13 cellular contexts compared by ENCODE assay signal in genomic region chr1:18630511-18631495, GRCh38. TPM values are rescaled to one million over a fixed set of nuclear protein-coding genes. Genes with fewer than 3 reads are reported as not detected.
A peak's percentile ranks its signal among the peaks of the same experiment; 100 is the strongest.
DNase-seq lines count a peak whose midpoint lies in the region; ATAC-seq, FAIRE-seq and TF ChIP-seq lines count a peak whose summit lies in the region.
"Had no signal": no experiment of that assay in that cellular context is flagged by ENCODE, and none has a peak within 500 bp of the region (broad histone marks: within the 10 kb centered on the region; RNA-seq: fewer than 3 reads in every experiment).

Gene PAX7, plus strand, starts transcription at chr1:18630846. Its CDS starts 758 bp downstream, at chr1:18631604.

- H3K9me3 ChIP-seq in testis, result no peaks in the 10 kb centered on the region

- WGBS in testis, 2 donors, result 2% methylated on average over 68 to 70 of the region's 70 CpGs

- no peak for FAIRE-seq in urothelium cell line (lab: Jason Lieb, UNC)
- FAIRE-seq: GM19239 had no signal

- TF ChIP-seq POLR2A in testis (IDR thresholded peaks at IDR 0.05), result no peak

- intact Hi-C loops in testis (cut with DNase I; ENCODE audit: low total_unique reads), result no loop called here

- no peak for DNase-seq in stimulated activated naive CD8-positive, alpha-beta T cell treated with anti-CD3 and anti-CD28 coated beads, Interleukin-15, Interleukin-2, amounts not matched to agents 100 U/mL and 50 U/mL, for 24 hours
- no peak for DNase-seq in naive thymus-derived CD8-positive, alpha-beta T cell
- DNase-seq in urothelium cell line (ENCODE audit: low spot score) (peak; percentile 67), 8988T (no peak), testis (no peak), SKM-1 (lab: John Stamatoyannopoulos, UW; ENCODE audit: unreplicated experiment) (no peak)
- DNase-seq: central memory CD4-positive, alpha-beta T cell; NCI-H2171 treated with DMSO at 0.1 percent for 48 hours; stimulated activated CD4-positive, alpha-beta T cell treated with anti-CD3 and anti-CD28 coated beads, Interleukin-2, amount 100 ng/mL, for 48 hours had no signal

- H3K27ac ChIP-seq in testis, result no peak within 1 kb of the TSS

- H3K4me1 ChIP-seq in testis, result no peaks in the 10 kb centered on the region

- H3K4me3 ChIP-seq in testis, result peak within 1 kb of the TSS in 1 of 2 donors; percentile 24

- peak within 1 kb of the TSS; percentile 45 for H3K27ac Mint-ChIP-seq in stimulated activated naive CD8-positive, alpha-beta T cell treated with anti-CD3 and anti-CD28 coated beads, Interleukin-15, Interleukin-2, amounts not matched to agents 100 ng/mL and 50 ng/mL, for 24 hours
- peak within 1 kb of the TSS in 3 of 5 experiments; percentile 74 to 88 (median 75) for H3K27ac Mint-ChIP-seq in brain
- no peak within 1 kb of the TSS for H3K27ac Mint-ChIP-seq in naive thymus-derived CD8-positive, alpha-beta T cell

- H3K4me1 Mint-ChIP-seq in stimulated activated naive CD8-positive, alpha-beta T cell treated with anti-CD3 and anti-CD28 coated beads, Interleukin-15, Interleukin-2, amounts not matched to agents 100 ng/mL and 50 ng/mL, for 24 hours (ENCODE audit: low read depth), result peaks cover 18% of the 10 kb centered on the region
- H3K4me1 Mint-ChIP-seq in brain, result peaks cover 65% of the 10 kb centered on the region
- peaks cover 11 to 39% (median 24%) of the 10 kb centered on the region in 4 donors for H3K4me1 Mint-ChIP-seq in naive thymus-derived CD8-positive, alpha-beta T cell

- H3K4me3 Mint-ChIP-seq in stimulated activated naive CD8-positive, alpha-beta T cell treated with anti-CD3 and anti-CD28 coated beads, Interleukin-15, Interleukin-2, amounts not matched to agents 100 ng/mL and 50 ng/mL, for 24 hours, result peak within 1 kb of the TSS; percentile 20
- peak within 1 kb of the TSS; percentile 22 to 90 (median 87) for H3K4me3 Mint-ChIP-seq in brain
- peak within 1 kb of the TSS in 8 of 10 donors; percentile 22 to 74 (median 63) for H3K4me3 Mint-ChIP-seq in naive thymus-derived CD8-positive, alpha-beta T cell

- H3K36me3 Mint-ChIP-seq in stimulated activated naive CD8-positive, alpha-beta T cell treated with anti-CD3 and anti-CD28 coated beads, Interleukin-15, Interleukin-2, amounts not matched to agents 100 ng/mL and 50 ng/mL, for 24 hours (ENCODE audit: low read depth), result no peaks in the 10 kb centered on the region
- peaks cover 13% of the 10 kb centered on the region for H3K36me3 Mint-ChIP-seq in brain
- peaks cover 0 to 2% (median 0%) of the 10 kb centered on the region in 3 donors for H3K36me3 Mint-ChIP-seq in naive thymus-derived CD8-positive, alpha-beta T cell

- POLR2A ChIA-PET in naive thymus-derived CD8-positive, alpha-beta T cell (lab: Charles Lee), result no interaction called here

- peaks cover 4% of the 10 kb centered on the region for H3K27me3 ChIP-seq in testis

- TF ChIP-seq CTCF in brain (conservative IDR thresholded peaks at IDR 0.05), result no peak
- no peak for TF ChIP-seq CTCF in testis (IDR thresholded peaks at IDR 0.05)

- ATAC-seq in stimulated activated naive CD8-positive, alpha-beta T cell treated with anti-CD3 and anti-CD28 coated beads, Interleukin-15, Interleukin-2, amounts not matched to agents 100 U/mL and 50 U/mL, for 24 hours, result no peak
- ATAC-seq in naive thymus-derived CD8-positive, alpha-beta T cell, result no peak

- peaks cover 90% of the 10 kb centered on the region for H3K27me3 Mint-ChIP-seq in stimulated activated naive CD8-positive, alpha-beta T cell treated with anti-CD3 and anti-CD28 coated beads, Interleukin-15, Interleukin-2, amounts not matched to agents 100 ng/mL and 50 ng/mL, for 24 hours
- peaks cover 100% of the 10 kb centered on the region for H3K27me3 Mint-ChIP-seq in brain
- peaks cover 49 to 99% (median 78%) of the 10 kb centered on the region in 5 donors for H3K27me3 Mint-ChIP-seq in naive thymus-derived CD8-positive, alpha-beta T cell

- H3K9me3 Mint-ChIP-seq in stimulated activated naive CD8-positive, alpha-beta T cell treated with anti-CD3 and anti-CD28 coated beads, Interleukin-15, Interleukin-2, amounts not matched to agents 100 ng/mL and 50 ng/mL, for 24 hours, result no peaks in the 10 kb centered on the region
- peaks cover 0 to 4% (median 0%) of the 10 kb centered on the region in 5 experiments for H3K9me3 Mint-ChIP-seq in brain
- peaks cover 0 to 2% (median 0%) of the 10 kb centered on the region in 9 donors for H3K9me3 Mint-ChIP-seq in naive thymus-derived CD8-positive, alpha-beta T cell

- no peaks in the 10 kb centered on the region for H3K36me3 ChIP-seq in testis (ENCODE audit: low read depth, missing control alignments)

RNA-seq across cellular contexts. Expression of gene PAX7, which starts in this region (rescaled TPM):
- 0.34 TPM for polyA plus RNA-seq in brain (ENCODE audit: insufficient read depth, low read depth, low replicate concordance)
- not detected for total RNA-seq in naive thymus-derived CD8-positive, alpha-beta T cell
- not detected for polyA plus RNA-seq in naive thymus-derived CD8-positive, alpha-beta T cell
- under 1 TPM; 0.16 to 0.37 TPM for total RNA-seq in testis
- polyA plus RNA-seq in testis (ENCODE audit: insufficient read depth, low read depth, low replicate concordance), result 0.18 TPM
- total RNA-seq: osteoblast had no signal

Comparison
In these comparisons a context has a peak if more than half of its experiments do, and no peak if none do; other contexts are left out.
1. H3K27ac Mint-ChIP-seq: peak in stimulated activated naive CD8-positive, alpha-beta T cell treated with anti-CD3 and anti-CD28 coated beads, Interleukin-15, Interleukin-2, amounts not matched to agents 100 ng/mL and 50 ng/mL, for 24 hours (single experiment) and brain (3 of 5); none in naive thymus-derived CD8-positive, alpha-beta T cell (0 of 10).
2. H3K4me3 Mint-ChIP-seq: peak in every context shown above with its lines; median percentile 87 in brain; 63 in naive thymus-derived CD8-positive, alpha-beta T cell; 20 in stimulated activated naive CD8-positive, alpha-beta T cell treated with anti-CD3 and anti-CD28 coated beads, Interleukin-15, Interleukin-2, amounts not matched to agents 100 ng/mL and 50 ng/mL, for 24 hours.